In genomic region chr5:43482490-43483064, GRCh38 we compare ENCODE assay signal across 8 cellular contexts. TPM values are rescaled to one million over a fixed set of nuclear protein-coding genes. Genes with fewer than 3 reads are reported as not detected.
A peak's percentile ranks its signal among the peaks of the same experiment; 100 is the strongest.
DNase-seq lines count a peak whose midpoint lies in the region; TF ChIP-seq lines count a peak whose summit lies in the region.

No MANE protein-coding gene starts in this region.

- peak; percentile 69 for DNase-seq in AG10803 (ENCODE audit: low read depth)
- peak; percentile 39 for DNase-seq in HS-5 (ENCODE audit: low read depth)
- no peak for DNase-seq in ascending aorta (ENCODE audit: low spot score in 2 of 2)
- DNase-seq in lung microvascular endothelial cell (ENCODE audit: low read depth in 2 of 2): peak; percentile 11 to 21
- DNase-seq in DMS153 treated with DMSO at 0.1 percent for 48 hours (lab: John Stamatoyannopoulos, UW; ENCODE audit: unreplicated experiment): no peak
- no peak for DNase-seq in iPS-NIHi11 (ENCODE audit: low spot score)
- no peak for DNase-seq in NK-92 treated with Interleukin-12 subunit alpha and Interleukin-12 subunit beta, amount 100 ng/mL, for 24 hours (lab: John Stamatoyannopoulos, UW)
- DNase-seq in activated CD4-positive, CD25-positive, alpha-beta regulatory T cell treated with anti-CD3 and anti-CD28 coated beads, Interleukin-2, amount 50 U/mL, for 72 hours: no peak

- peak overlapping the region; percentile 81 for H3K4me3 ChIP-seq in AG10803 (ENCODE audit: low read length)
- H3K4me3 ChIP-seq in ascending aorta: peak overlapping the region; percentile 69 to 97

- no peaks in the 10 kb centered on the region for H3K36me3 ChIP-seq in ascending aorta

- peaks cover 0 to 7% of the 10 kb centered on the region in 2 donors for H3K4me1 ChIP-seq in ascending aorta

- no peaks in the 10 kb centered on the region for H3K9me3 ChIP-seq in ascending aorta

- H3K27ac ChIP-seq in ascending aorta: peak overlapping the region; percentile 98 to 99

- TF ChIP-seq CTCF in AG10803 (conservative IDR thresholded peaks at IDR 0.05; ENCODE audit: low read length): no peak
- TF ChIP-seq CTCF in ascending aorta (IDR thresholded peaks at IDR 0.05): no peak

- no peaks in the 10 kb centered on the region for H3K27me3 ChIP-seq in ascending aorta

- intact Hi-C loops in ascending aorta (cut with DNase I): loop anchor here (1.0 to 5.0 kb wide), 5 partner anchors 75 to 1325 kb away; partner anchors contain the start of genes MRPS30 and PAIP1

RNA-seq across cellular contexts. Expression of gene TMEM267, which starts 1.1 kb away (rescaled TPM):
- total RNA-seq in ascending aorta: 3.7 TPM
- total RNA-seq in lung microvascular endothelial cell: 4.1 and 7.7 TPM in 2 replicates

RNA-seq across cellular contexts. Expression of gene C5orf34, which starts 32.4 kb away (rescaled TPM):
- total RNA-seq in ascending aorta (not detected), lung microvascular endothelial cell (1.4 and 2.0 TPM in 2 replicates)

Comparison
In these comparisons a context has a peak if more than half of its experiments do, and no peak if none do; other contexts are left out.
1. DNase-seq: peak in AG10803 (single experiment), HS-5 (single experiment) and lung microvascular endothelial cell (2 of 2); none in ascending aorta (0 of 2), DMS153 treated with DMSO at 0.1 percent for 48 hours (single experiment), iPS-NIHi11 (single experiment), NK-92 treated with Interleukin-12 subunit alpha and Interleukin-12 subunit beta, amount 100 ng/mL, for 24 hours (single experiment) and activated CD4-positive, CD25-positive, alpha-beta regulatory T cell treated with anti-CD3 and anti-CD28 coated beads, Interleukin-2, amount 50 U/mL, for 72 hours (single experiment).